ENCODE assay signal across 8 cellular contexts in the genomic region with DNA sequence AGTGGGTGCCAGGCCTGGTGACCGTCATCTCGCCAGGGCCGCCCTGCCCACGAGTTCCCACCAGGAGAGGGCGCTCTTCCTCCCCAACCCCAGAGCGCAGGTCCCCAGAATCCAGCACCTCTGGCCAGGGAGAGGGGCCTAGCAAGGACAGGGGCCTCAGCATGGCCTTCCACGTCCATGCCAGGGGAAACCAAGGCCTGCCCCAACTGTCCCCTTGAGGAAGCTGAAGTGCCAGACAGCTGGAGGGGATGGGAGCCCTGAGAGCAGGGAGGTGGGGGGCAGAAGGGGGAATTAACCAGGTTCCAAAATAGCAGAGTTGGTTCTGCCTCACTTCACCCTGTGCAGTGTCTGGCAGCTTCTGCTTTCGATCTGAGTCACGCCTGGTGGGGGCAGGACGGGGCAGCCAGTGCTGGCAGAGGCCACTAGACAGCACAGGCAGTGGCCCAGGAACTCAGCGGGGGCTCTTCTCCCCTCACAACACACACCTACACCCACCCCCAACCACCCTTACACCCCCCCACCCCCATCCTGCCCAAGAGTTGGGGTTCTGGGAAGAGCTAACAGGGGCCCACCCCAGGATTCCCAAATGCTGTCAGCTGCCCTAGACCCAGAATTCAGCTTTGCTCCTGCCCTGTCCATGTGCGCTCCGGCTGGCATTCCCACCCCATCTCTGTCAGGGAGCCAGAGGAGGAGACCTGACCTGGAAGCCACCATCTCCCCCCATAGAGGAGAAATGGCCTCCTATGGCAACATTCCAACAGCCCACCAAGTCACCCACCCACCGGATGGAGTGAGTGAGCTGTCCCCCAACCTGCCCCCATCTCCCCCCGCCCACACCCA. TPM values are rescaled to one million over a fixed set of nuclear protein-coding genes. Genes with fewer than 3 reads are reported as not detected.
DNase-seq lines count a peak whose midpoint lies in the region; ATAC-seq and TF ChIP-seq lines count a peak whose summit lies in the region.

No MANE protein-coding gene starts in this region.

- H3K36me3 ChIP-seq in adrenal gland (replicated peaks in 1 of 2) (no peaks in the 10 kb centered on the region), sigmoid colon (peaks cover 0 to 4% (median 0%) of the 10 kb centered on the region in 4 donors)

- TF ChIP-seq EP300 in sigmoid colon (IDR thresholded peaks at IDR 0.05): no peak

- DNase-seq in D341Med (ENCODE audit: low spot score): peak; percentile 75
- DNase-seq in SIG-M5 treated with dmso at 0.1 percent for 504 hours (lab: John Stamatoyannopoulos, UW; ENCODE audit: unreplicated experiment): peak; percentile 89
- peak; percentile 86 to 94 (median 93) for DNase-seq in adrenal gland
- DNase-seq in left ventricle myocardium superior: peak; percentile 90
- peak; percentile 93 for DNase-seq in sigmoid colon
- no peak for DNase-seq in NCI-H1105 treated with DMSO at 0.1 percent for 48 hours (lab: John Stamatoyannopoulos, UW)

- no peaks in the 10 kb centered on the region for H3K27me3 ChIP-seq in adrenal gland
- H3K27me3 ChIP-seq in sigmoid colon: no peaks in the 10 kb centered on the region

- intact Hi-C loops in adrenal gland (cut with DNase I) (loop anchor here in 1 of 2 donors (10.0 kb wide), 1 partner anchor 69 kb away; the partner anchor contains the start of gene FRS3), left ventricle myocardium superior (cut with micrococcal nuclease) (no loop called here), sigmoid colon (cut with DNase I) (loop anchor here (1.0 to 5.0 kb wide), 2 partner anchors 29 to 81 kb away; partner anchors contain the start of genes TFEB and TOMM6)

- ATAC-seq in GM19438 (IDR thresholded peaks at IDR 0.05; ENCODE audit: low read depth, unreplicated experiment): peak; percentile 70
- ATAC-seq in HG03460 (IDR thresholded peaks at IDR 0.05; ENCODE audit: unreplicated experiment): peak; percentile 70
- peak; percentile 87 for ATAC-seq in left ventricle myocardium superior

- H3K9me3 ChIP-seq in adrenal gland (replicated peaks in 1 of 3) (no peaks in the 10 kb centered on the region), sigmoid colon (no peaks in the 10 kb centered on the region)

- 20 to 37% (median 31%) methylated on average over 6 to 15 of the region's 15 CpGs for WGBS in adrenal gland, 4 donors
- WGBS in sigmoid colon, 2 donors: 39 to 46% methylated on average over 15 of the region's 15 CpGs

- H3K27ac ChIP-seq in adrenal gland (peak overlapping the region; percentile 62 to 96 (median 77)), sigmoid colon (peak overlapping the region; percentile 84 to 92 (median 88))

- TF ChIP-seq CTCF in adrenal gland (IDR thresholded peaks at IDR 0.05): peak; percentile 75 to 90 (median 87)
- TF ChIP-seq CTCF in sigmoid colon (IDR thresholded peaks at IDR 0.05): peak; percentile 77 to 85 (median 79)

- H3K4me3 ChIP-seq in adrenal gland: peak overlapping the region in 1 of 4 donors; percentile 7
- peak overlapping the region in 1 of 4 donors; percentile 5 for H3K4me3 ChIP-seq in sigmoid colon

- TF ChIP-seq POLR2A in adrenal gland (IDR thresholded peaks at IDR 0.05) (peak in 1 of 2 donors; percentile 45), sigmoid colon (IDR thresholded peaks at IDR 0.05) (no peak)

- H3K4me1 ChIP-seq in adrenal gland (replicated peaks in 1 of 2) (peaks cover 19 to 34% of the 10 kb centered on the region in 2 donors), sigmoid colon (peaks cover 0 to 81% (median 67%) of the 10 kb centered on the region in 4 donors)

RNA-seq across cellular contexts. Expression of gene TFEB, which starts 29.2 kb away (rescaled TPM):
- 10 to 100 TPM; 13.3 to 27.1 (median 20.2) TPM for total RNA-seq in adrenal gland
- 10 to 100 TPM in 2 of 3 donors, 1 to 10 TPM in 1; 2.1 to 47.2 (median 18.4) TPM for polyA plus RNA-seq in adrenal gland
- total RNA-seq in left ventricle myocardium superior: 50.9 TPM
- total RNA-seq in sigmoid colon: 10 to 100 TPM; 21.0 to 28.5 (median 24.2) TPM
- polyA plus RNA-seq in sigmoid colon: 10 to 100 TPM; 28.2 to 40.9 (median 34.0) TPM

RNA-seq across cellular contexts. Expression of gene PGC, which starts 41.0 kb away (rescaled TPM):
- total RNA-seq in adrenal gland: 1 to 10 TPM in 1 of 8 donors, under 1 TPM in 1, not detected in 6; 0.57 to 1.2 TPM
- 1 to 10 TPM in 2 of 3 donors, not detected in 1; 1.1 to 1.6 TPM for polyA plus RNA-seq in adrenal gland
- total RNA-seq in left ventricle myocardium superior: not detected
- not detected for total RNA-seq in sigmoid colon
- 10 to 100 TPM in 1 of 3 donors, 1 to 10 TPM in 1, under 1 TPM in 1; 0.07 to 12.6 (median 9.2) TPM for polyA plus RNA-seq in sigmoid colon
